In genomic region chr1:66172272-66172671, GRCh38 we compare ENCODE assay signal across 31 cellular contexts.
"Had no signal": no experiment of that assay in that cellular context is flagged by ENCODE, and none has a peak within 500 bp of the region (broad histone marks: within the 10 kb centered on the region; RNA-seq: fewer than 3 reads in every experiment).

No MANE protein-coding gene starts in this region.

- H3K4me1 ChIP-seq: esophagus squamous epithelium had no signal

- H3K27ac ChIP-seq: epithelial cell of prostate, esophagus squamous epithelium, WERI-Rb-1 had no signal

- H3K36me3 ChIP-seq: esophagus squamous epithelium, WERI-Rb-1 had no signal

- H3K9me3 ChIP-seq: esophagus squamous epithelium had no signal

- ATAC-seq: activated CD4-positive, CD25-positive, alpha-beta regulatory T cell treated with anti-CD3 and anti-CD28 coated beads, Interleukin-2, amount 50 U/mL, for 24 hours; activated CD8-positive, alpha-beta T cell treated with anti-CD3 and anti-CD28 coated beads for 36 hours; activated T-cell treated with anti-CD3 and anti-CD28 coated beads, Interleukin-2, amount 50 U/mL, for 4 hours; activated T-helper 17 cell treated with anti-CD3 and anti-CD28 coated beads, Interleukin-2, amount 50 U/mL, for 72 hours; T-helper 17 cell had no signal

- H3K4me3 ChIP-seq: esophagus squamous epithelium had no signal

- DNase-seq: activated B cell treated with CpG ODN at 0.5 μM for 24 hours; activated CD4-positive, alpha-beta T cell treated with anti-CD3 and anti-CD28 coated beads for 48 hours; activated CD4-positive, alpha-beta T cell treated with anti-CD3 and anti-CD28 coated beads, Interleukin-2, amount 50 U/mL, for 1 hour; activated CD4-positive, alpha-beta T cell treated with anti-CD3 and anti-CD28 coated beads, Interleukin-2, amount 50 U/mL, for 48 hours; activated CD8-positive, alpha-beta memory T cell treated with anti-CD3 and anti-CD28 coated beads for 24 hours; activated CD8-positive, alpha-beta T cell treated with anti-CD3 and anti-CD28 coated beads for 36 hours; activated effector memory CD4-positive, alpha-beta T cell treated with Interleukin-2 at 50 U/mL for 16 hours; activated gamma-delta T cell treated with Interleukin-2 at 50 U/mL for 16 hours; activated naive CD4-positive, alpha-beta T cell treated with anti-CD3 and anti-CD28 coated beads, Interleukin-2, amount 50 U/mL, for 16 hours; activated naive CD4-positive, alpha-beta T cell treated with Interleukin-2 at 50 U/mL for 16 hours; activated T-cell treated with anti-CD3 and anti-CD28 coated beads, Interleukin-2, amount 50 U/mL, for 4 hours; amniotic stem cell; anterior cingulate cortex; caudate nucleus; cortex of kidney; dermis blood vessel endothelial cell; effector CD8-positive, alpha-beta T cell; esophagus squamous epithelium; foreskin melanocyte; glutamatergic neuron; T-helper 1 cell; T-helper 17 cell; T1000; WERI-Rb-1 had no signal

- FAIRE-seq: astrocyte, colon, endometrium, endothelial cell of umbilical vein had no signal
